In the genomic region with DNA sequence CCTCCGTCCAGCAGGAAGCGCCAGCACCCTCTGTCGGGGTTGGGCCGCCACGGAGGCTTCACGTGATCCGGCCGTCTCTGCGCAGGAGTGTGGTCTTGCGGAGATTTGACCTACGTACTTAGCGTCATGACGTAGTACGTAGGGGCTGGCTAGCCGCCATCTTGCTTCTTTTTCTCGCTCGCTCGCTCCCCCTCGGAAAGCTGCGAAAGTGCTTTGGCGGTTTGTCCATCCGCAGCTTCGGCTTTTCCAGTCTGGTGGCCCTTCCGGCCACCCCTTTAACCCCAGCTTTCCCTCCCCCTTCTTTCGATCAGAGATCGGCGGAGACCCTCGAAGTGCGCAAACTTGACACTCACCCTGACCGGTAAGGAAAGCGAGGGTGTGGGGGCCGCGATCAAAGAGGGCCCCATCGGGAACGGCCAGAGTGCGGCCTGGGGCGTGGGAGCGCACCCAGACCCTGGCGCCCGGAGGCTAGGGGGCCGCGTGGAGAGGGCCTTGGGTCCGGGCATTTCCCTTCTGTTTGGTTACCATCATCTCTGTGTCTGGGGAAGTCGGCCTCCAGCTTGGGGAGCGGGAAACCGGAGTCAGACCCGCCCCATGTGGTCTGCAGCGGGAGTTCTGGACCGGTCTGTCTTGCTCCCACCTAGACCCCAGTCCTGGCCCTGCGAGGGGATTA, we compare ENCODE assay signal across 8 cellular contexts. TPM values are rescaled to one million over a fixed set of nuclear protein-coding genes. Genes with fewer than 3 reads are reported as not detected.
A peak's percentile ranks its signal among the peaks of the same experiment; 100 is the strongest.
DNase-seq lines count a peak whose midpoint lies in the region; ATAC-seq, FAIRE-seq and TF ChIP-seq lines count a peak whose summit lies in the region.

TSS of gene PRRC2C (plus strand) at position 156 of the 673 bp plus-strand sequence. CDS start 26,559 bp downstream, outside the sequence.

- peak; percentile 95 for ATAC-seq in foreskin keratinocyte

- H3K9me2 ChIP-seq in MM.1S (replicated peaks; ENCODE audit: insufficient read depth, low read length): no peaks in the 10 kb centered on the region

- H3K36me3 ChIP-seq in HAP-1 (replicated peaks) (peaks cover 6% of the 10 kb centered on the region; the same call in 1 of the 2 replicates), MM.1S (replicated peaks; ENCODE audit: insufficient read depth, low read length) (peaks cover 10% of the 10 kb centered on the region), SJCRH30 (peaks cover 6% of the 10 kb centered on the region; the same call in 1 of the 2 replicates), neuron (ENCODE audit: insufficient read depth, low read length) (peaks cover 7% of the 10 kb centered on the region)

- TF ChIP-seq CTCF in MM.1S (IDR thresholded peaks at IDR 0.05; ENCODE audit: low read length): peak; percentile 92; the same call in 1 of the 2 replicates
- TF ChIP-seq CTCF in foreskin keratinocyte (conservative IDR thresholded peaks at IDR 0.05): peak; percentile 97
- no peak for TF ChIP-seq CTCF in subcutaneous adipose tissue (IDR thresholded peaks at IDR 0.05; ENCODE audit: low read depth)

- peak within 1 kb of the TSS; percentile 80 for H3K4me2 ChIP-seq in MM.1S (ENCODE audit: low read depth, low read length)

- H3K4me1 ChIP-seq in HAP-1 (peaks cover 9% of the 10 kb centered on the region), MM.1S (ENCODE audit: low read length) (peaks cover 16% of the 10 kb centered on the region), SJCRH30 (0 out of 2 replicates have a peak, but pooled peaks cover 4% of the 10 kb centered on the region), foreskin keratinocyte (peaks cover 33% of the 10 kb centered on the region), neuron (ENCODE audit: insufficient read depth, low read length) (peaks cover 20% of the 10 kb centered on the region)

- H3K9me3 ChIP-seq in HAP-1 (no peaks in the 10 kb centered on the region), MM.1S (replicated peaks; ENCODE audit: insufficient read depth, low read length) (no peaks in the 10 kb centered on the region), SJCRH30 (replicated peaks) (no peaks in the 10 kb centered on the region), neuron (ENCODE audit: low read length) (no peaks in the 10 kb centered on the region)

- H3F3A ChIP-seq in MM.1S (ENCODE audit: insufficient read depth, low read length): peaks cover 24% of the 10 kb centered on the region

- peak within 1 kb of the TSS; percentile 99 for H3K9ac ChIP-seq in MM.1S (ENCODE audit: low read length)

- DNase-seq in HAP-1 (ENCODE audit: low spot score in 2 of 2) (peak; percentile 94 to 96), MM.1S (peak; percentile 100), SJCRH30 (peak; percentile 95 to 96), foreskin keratinocyte (peak; percentile 87 to 92)
- peak; percentile 71 to 91 (median 84) for DNase-seq in activated naive CD4-positive, alpha-beta T cell (lab: John Stamatoyannopoulos, UW)

- H3K27me3 ChIP-seq in HAP-1 (ENCODE audit: low read depth) (no peaks in the 10 kb centered on the region), MM.1S (replicated peaks; ENCODE audit: insufficient read depth, low read length) (no peaks in the 10 kb centered on the region), SJCRH30 (no peaks in the 10 kb centered on the region), foreskin keratinocyte (no peaks in the 10 kb centered on the region), neuron (ENCODE audit: insufficient read depth, low read length) (no peaks in the 10 kb centered on the region)

- H3K27ac ChIP-seq in MM.1S (ENCODE audit: low read length) (peak within 1 kb of the TSS; percentile 96), SJCRH30 (peak within 1 kb of the TSS; percentile 91), foreskin keratinocyte (peak within 1 kb of the TSS; percentile 98)

- in situ Hi-C loops in HAP-1 (cut with MboI; ENCODE audit: low sequenced_read_pairs): no loop called here

- peak within 1 kb of the TSS; percentile 93 for H3K4me3 ChIP-seq in HAP-1
- H3K4me3 ChIP-seq in MM.1S (ENCODE audit: low read length): peak within 1 kb of the TSS; percentile 99
- H3K4me3 ChIP-seq in SJCRH30: peak within 1 kb of the TSS; percentile 94
- H3K4me3 ChIP-seq in neuron (ENCODE audit: low read length): peak within 1 kb of the TSS; percentile 71

- H2AFZ ChIP-seq in MM.1S (ENCODE audit: low read length) (peak within 1 kb of the TSS; percentile 73), neuron (ENCODE audit: low read depth, low read length) (peak within 1 kb of the TSS; percentile 83)

- H3K79me2 ChIP-seq in MM.1S (ENCODE audit: low read length): peaks cover 56% of the 10 kb centered on the region

- peak; percentile 99 for FAIRE-seq in G401.6 (lab: Jason Lieb, UNC)

- H4K20me1 ChIP-seq in MM.1S (ENCODE audit: insufficient read depth, low read length): peaks cover 43% of the 10 kb centered on the region

RNA-seq across cellular contexts. Expression of gene PRRC2C, which starts in this region (rescaled TPM):
- total RNA-seq in SJCRH30 (2014; rRNA removed; shearing (Covaris generic)): 90.8 and 94.1 TPM in 2 replicates
- total RNA-seq in foreskin keratinocyte: 108 and 122 TPM in 2 replicates
- polyA plus RNA-seq in foreskin keratinocyte: 35.5 and 43.7 TPM in 2 replicates
- 100 to 1,000 TPM in 1 of 4 donors, 10 to 100 TPM in 3; 75.3 to 102 (median 88.1) TPM for total RNA-seq in subcutaneous adipose tissue

Comparison
In these comparisons a context has a peak if more than half of its experiments do, and no peak if none do; other contexts are left out.
1. Peak in every context shown above with its lines: DNase-seq, ATAC-seq, H3K4me3 ChIP-seq and H3K27ac ChIP-seq.